ENCODE assay signal across 9 cellular contexts in genomic region chr5:68290260-68290674, GRCh38.
DNase-seq lines count a peak whose midpoint lies in the region; ATAC-seq and TF ChIP-seq lines count a peak whose summit lies in the region.
"Had no signal": no experiment of that assay in that cellular context is flagged by ENCODE, and none has a peak within 500 bp of the region (broad histone marks: within the 10 kb centered on the region; RNA-seq: fewer than 3 reads in every experiment).

No MANE protein-coding gene starts in this region.

- H3K36me3 ChIP-seq in PC-3 (ENCODE audit: low read depth, low read length) = no peaks in the 10 kb centered on the region

- H3K4me3 Mint-ChIP-seq in nephron progenitor cell = peak overlapping the region; percentile 29

- no peaks in the 10 kb centered on the region for H3K9me3 ChIP-seq in PC-3 (ENCODE audit: low read length)
- H3K9me3 ChIP-seq: Caco-2 had no signal

- H3K4me3 ChIP-seq in fibroblast of pulmonary artery (replicated peaks; ENCODE audit: low read depth, low read length) (no peak overlapping the region), PC-3 (ENCODE audit: low read length) (no peak overlapping the region)

- peaks cover 29% of the 10 kb centered on the region for H3K36me3 Mint-ChIP-seq in nephron progenitor cell (ENCODE audit: low read depth)

- no peak for TF ChIP-seq CTCF in fibroblast of pulmonary artery (IDR thresholded peaks at IDR 0.05; ENCODE audit: low read length, missing control alignments)
- TF ChIP-seq CTCF in nephron progenitor cell (IDR thresholded peaks at IDR 0.05) = no peak
- TF ChIP-seq CTCF in PC-3 (conservative IDR thresholded peaks at IDR 0.05; ENCODE audit: low read depth, low read length) = no peak

- H3K9me2 ChIP-seq in PC-3 (replicated peaks; ENCODE audit: low read length) = no peaks in the 10 kb centered on the region

- H3K4me1 ChIP-seq in PC-3 (ENCODE audit: insufficient read depth, low read length) = 0 out of 2 replicates have a peak, but pooled peaks cover 2% of the 10 kb centered on the region

- CTCF ChIA-PET in PC-3 (lab: Charles Lee) = no interaction called here

- POLR2A ChIA-PET in PC-3 (lab: Charles Lee; ENCODE audit: unreplicated experiment) = no interaction called here

- peaks cover 57% of the 10 kb centered on the region for H3K4me1 Mint-ChIP-seq in nephron progenitor cell

- H3K9me3 Mint-ChIP-seq in nephron progenitor cell = no peaks in the 10 kb centered on the region

- no peak overlapping the region for H3K9ac ChIP-seq in PC-3 (ENCODE audit: low read length)

- H3K27me3 Mint-ChIP-seq in nephron progenitor cell (ENCODE audit: low read depth, poor library complexity) = no peaks in the 10 kb centered on the region

- no peak for ATAC-seq in GM21619 (IDR thresholded peaks at IDR 0.05; ENCODE audit: unreplicated experiment)
- ATAC-seq in PC-3 = no peak

- in situ Hi-C loops in ACHN (cut with HindIII; ENCODE audit: low pct_ligation_motif_present, low pct_unique_long_range_greater_than_20kb, low sequenced_read_pairs) = loop anchor here (25.0 kb wide), 1 partner anchor 172 kb away; no protein-coding TSS in a partner anchor

- no TSS peak for BruUV-seq in PC-3 (replicated peaks; lab: Mats Ljungman, UMichigan)

- no peak overlapping the region for H3K27ac Mint-ChIP-seq in nephron progenitor cell

- no peaks in the 10 kb centered on the region for H4K20me1 ChIP-seq in PC-3 (ENCODE audit: low read length)

- no peak overlapping the region for H2AFZ ChIP-seq in PC-3 (ENCODE audit: low read length)

- no peaks in the 10 kb centered on the region for H3K79me2 ChIP-seq in PC-3 (ENCODE audit: low read length)

- intact Hi-C loops in PC-3 (cut with micrococcal nuclease) = no loop called here

- no peaks in the 10 kb centered on the region for H3K27me3 ChIP-seq in PC-3 (ENCODE audit: low read length)

- DNase-seq in ACHN (peak; percentile 65), NCI-H82 (lab: John Stamatoyannopoulos, UW) (peak; percentile 70), fibroblast of pulmonary artery (ENCODE audit: low read depth) (peak; percentile 59), nephron progenitor cell (no peak), NCI-H2029 treated with DMSO at 0.1 percent for 48 hours (lab: John Stamatoyannopoulos, UW) (no peak), PC-3 (no peak), DMS114 treated with DMSO at 0.1 percent for 48 hours (lab: John Stamatoyannopoulos, UW; ENCODE audit: unreplicated experiment) (no peak)
- DNase-seq: Caco-2 had no signal

- no peak overlapping the region for H3K27ac ChIP-seq in PC-3 (ENCODE audit: low read length)

- no peak overlapping the region for H3K4me2 ChIP-seq in PC-3 (ENCODE audit: low read length)

- H3F3A ChIP-seq in PC-3 (ENCODE audit: low read length, unreplicated experiment) = no peaks in the 10 kb centered on the region

Comparison
In these comparisons a context has a peak if more than half of its experiments do, and no peak if none do; other contexts are left out.
1. DNase-seq: peak in ACHN (single experiment), NCI-H82 (single experiment) and fibroblast of pulmonary artery (single experiment); none in nephron progenitor cell (single experiment), NCI-H2029 treated with DMSO at 0.1 percent for 48 hours (single experiment), PC-3 (single experiment) and DMS114 treated with DMSO at 0.1 percent for 48 hours (single experiment).